In genomic region chr11:10473371-10473770, GRCh38 we compare ENCODE assay signal across 17 cellular contexts.
"Had no signal": no experiment of that assay in that cellular context is flagged by ENCODE, and none has a peak within 500 bp of the region (broad histone marks: within the 10 kb centered on the region; RNA-seq: fewer than 3 reads in every experiment).

No MANE protein-coding gene starts in this region.

- H3K4me3 ChIP-seq: body of pancreas, lung, tibial nerve, uterus had no signal

- H3K27me3 Mint-ChIP-seq: activated B cell treated with CpG ODN at 0.5 μM for 24 hours; activated CD4-positive, alpha-beta T cell treated with anti-CD3 and anti-CD28 coated beads, Interleukin-2, amount 10 ng/mL, durations not matched to agents 7 days and 5 days; activated naive CD8-positive, alpha-beta T cell treated with anti-CD3 and anti-CD28 coated beads for 36 hours had no signal

- H3K9me3 Mint-ChIP-seq: activated B cell treated with CpG ODN at 0.5 μM for 24 hours, natural killer cell had no signal

- H3K4me1 ChIP-seq: body of pancreas, tibial nerve, uterus had no signal

- H3K27ac Mint-ChIP-seq: activated CD4-positive, alpha-beta T cell treated with anti-CD3 and anti-CD28 coated beads, Interleukin-2, amount 10 ng/mL, durations not matched to agents 7 days and 5 days; activated naive CD8-positive, alpha-beta T cell treated with anti-CD3 and anti-CD28 coated beads for 36 hours had no signal

- DNase-seq: activated B cell treated with CpG ODN at 0.5 μM for 24 hours; activated CD4-positive, alpha-beta T cell treated with anti-CD3 and anti-CD28 coated beads, Interleukin-2, amount 10 ng/mL, durations not matched to agents 7 days and 5 days; activated naive CD8-positive, alpha-beta T cell treated with anti-CD3 and anti-CD28 coated beads for 36 hours; amygdala; body of pancreas; caudate nucleus; cortex of kidney; effector CD4-positive, alpha-beta T cell; foreskin fibroblast; left colon; natural killer cell; stimulated activated CD4-positive, alpha-beta T cell treated with anti-CD3 and anti-CD28 coated beads, Interleukin-2, amount 100 ng/mL, for 48 hours; stimulated activated naive CD4-positive, alpha-beta T cell had no signal

- H3K4me3 Mint-ChIP-seq: activated B cell treated with CpG ODN at 0.5 μM for 24 hours; activated CD4-positive, alpha-beta T cell treated with anti-CD3 and anti-CD28 coated beads, Interleukin-2, amount 10 ng/mL, durations not matched to agents 7 days and 5 days; activated naive CD8-positive, alpha-beta T cell treated with anti-CD3 and anti-CD28 coated beads for 36 hours; natural killer cell; T-helper 1 cell treated with Interleukin-12 subunit alpha and Interleukin-12 subunit beta and Interleukin-4 antibody, amounts not matched to agents 30 μg/mL and 1 μg/mL, for 36 hours had no signal

- H3K27ac ChIP-seq: body of pancreas, tibial nerve, uterus had no signal

- H3K36me3 Mint-ChIP-seq: natural killer cell had no signal

- H3K27me3 ChIP-seq: body of pancreas, tibial nerve, uterus had no signal

- H3K9me3 ChIP-seq: body of pancreas, tibial nerve, uterus had no signal

- ATAC-seq: body of pancreas, left colon had no signal

- H3K36me3 ChIP-seq: tibial nerve, uterus had no signal
